Comparison of ENCODE assay signal across 23 cellular contexts in the genomic region with DNA sequence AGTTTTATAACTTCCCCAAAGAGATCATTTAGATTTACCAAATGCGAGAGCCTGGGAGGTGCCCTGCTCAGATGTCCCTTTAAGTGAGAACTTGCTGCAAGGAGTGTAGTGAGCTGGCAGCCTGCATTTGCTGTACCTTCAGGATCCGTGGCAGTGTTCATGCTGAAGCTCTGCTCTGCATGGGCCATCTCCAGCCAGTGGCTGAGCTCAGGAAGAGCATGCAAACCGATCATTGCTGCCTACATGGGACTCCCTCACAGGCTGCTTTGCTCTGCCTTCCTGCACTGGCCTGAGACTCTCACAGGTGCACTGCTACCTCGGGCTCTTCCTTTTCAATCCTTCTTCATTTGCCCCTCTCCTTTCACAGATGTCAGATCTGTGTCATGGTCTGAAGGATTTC.
"Had no signal": no experiment of that assay in that cellular context is flagged by ENCODE, and none has a peak within 500 bp of the region (broad histone marks: within the 10 kb centered on the region; RNA-seq: fewer than 3 reads in every experiment).

No MANE protein-coding gene starts in this region.

- H3K27ac ChIP-seq: epithelial cell of prostate, gastroesophageal sphincter, right lobe of liver, testis, vagina had no signal

- H3K4me3 ChIP-seq: gastroesophageal sphincter, mucosa of descending colon, right lobe of liver, skin epidermis, testis, vagina had no signal

- H3K9me3 ChIP-seq: right lobe of liver, testis, vagina had no signal

- H3K27me3 ChIP-seq: gastroesophageal sphincter, right lobe of liver, testis, vagina had no signal

- DNase-seq: activated CD4-positive, alpha-beta memory T cell treated with anti-CD3 and anti-CD28 coated beads, Interleukin-2, amount 10 ng/mL, durations not matched to agents 7 days and 5 days; activated CD4-positive, alpha-beta T cell treated with anti-CD3 and anti-CD28 coated beads, Interleukin-2, amount 10 ng/mL, durations not matched to agents 24 days and 14 days; activated CD4-positive, CD25-positive, alpha-beta regulatory T cell; activated effector memory CD4-positive, alpha-beta T cell treated with Interleukin-2 at 50 U/mL for 16 hours; activated naive CD4-positive, alpha-beta T cell treated with anti-CD3 and anti-CD28 coated beads for 36 hours; activated naive CD8-positive, alpha-beta T cell treated with anti-CD3 and anti-CD28 coated beads, Interleukin-2, amount 10 ng/mL, durations not matched to agents 7 days and 5 days; activated T-cell treated with anti-CD3 and anti-CD28 coated beads, Interleukin-2, amount 50 U/mL, for 72 hours; amniotic stem cell; cortex of kidney; head of caudate nucleus; hypothalamus; islet precursor cell; left cardiac atrium; mucosa of descending colon; nephron progenitor cell; right lobe of liver; stimulated activated CD4-positive, alpha-beta T cell treated with anti-CD3 and anti-CD28 coated beads, Interleukin-2, amount 100 ng/mL, for 24 hours; testis had no signal

- H3K36me3 ChIP-seq: gastroesophageal sphincter, right lobe of liver, vagina had no signal

- H3K4me1 ChIP-seq: gastroesophageal sphincter, right lobe of liver, testis, vagina had no signal

- ATAC-seq: activated T-cell treated with anti-CD3 and anti-CD28 coated beads, Interleukin-2, amount 50 U/mL, for 72 hours; gastroesophageal sphincter; left cardiac atrium; mucosa of descending colon; stimulated activated effector memory CD8-positive, alpha-beta T cell treated with anti-CD3 and anti-CD28 coated beads, Interleukin-12 subunit alpha, Interleukin-12 subunit beta, amount 100 ng/mL, for 72 hours had no signal
